8 cellular contexts compared by ENCODE assay signal in the genomic region with DNA sequence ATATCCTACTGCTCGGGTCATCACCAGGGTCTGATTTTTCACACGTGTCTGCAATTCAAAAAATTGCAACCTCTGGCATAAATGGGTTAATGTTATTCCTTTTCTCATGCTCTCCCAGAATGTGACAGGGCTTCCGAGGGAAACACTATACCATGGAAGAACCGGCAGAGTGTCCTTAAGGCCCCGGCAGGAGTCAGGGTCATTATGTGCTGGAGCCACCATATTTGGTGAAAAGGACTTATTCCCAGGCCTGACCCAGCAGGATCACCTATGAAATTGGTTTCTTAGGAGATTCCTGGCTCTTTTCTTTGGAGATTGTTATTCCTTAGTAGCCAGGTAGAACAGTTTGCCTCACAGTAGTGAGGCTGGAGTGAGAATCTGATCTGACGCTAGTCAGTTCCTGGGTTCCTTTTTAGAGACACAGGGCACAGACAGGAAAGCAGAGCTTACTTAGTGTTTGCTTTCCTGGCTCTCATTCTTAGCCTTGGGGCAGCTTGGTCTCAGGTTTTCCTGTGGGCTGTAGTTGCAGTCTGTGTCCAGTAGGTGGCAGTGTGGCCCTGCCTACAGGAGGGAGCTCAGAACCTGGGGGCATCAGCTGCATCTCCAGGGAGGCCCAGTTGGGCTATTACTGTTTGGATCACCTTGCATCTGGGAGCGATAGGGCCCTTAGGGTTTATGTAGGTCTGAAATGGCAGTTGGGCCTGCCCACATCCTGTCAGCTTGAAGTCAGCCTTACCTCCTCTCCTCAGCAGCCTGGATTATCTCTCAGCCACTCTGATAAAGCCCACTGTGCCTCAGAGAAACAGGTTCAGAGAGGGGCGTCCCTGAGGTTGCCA. TPM values are rescaled to one million over a fixed set of nuclear protein-coding genes. Genes with fewer than 3 reads are reported as not detected.
DNase-seq lines count a peak whose midpoint lies in the region; ATAC-seq and TF ChIP-seq lines count a peak whose summit lies in the region.

No MANE protein-coding gene starts in this region.

- H3K9me3 ChIP-seq in adipocyte (ENCODE audit: control insufficient read depth, low read length) (no peaks in the 10 kb centered on the region), heart left ventricle (no peaks in the 10 kb centered on the region)

- H3K9ac ChIP-seq in adipocyte (ENCODE audit: low read length): no peak overlapping the region

- no peaks in the 10 kb centered on the region for H3K27me3 ChIP-seq in GM06990 (replicated peaks; ENCODE audit: control insufficient read depth, insufficient read depth, low read length)
- no peaks in the 10 kb centered on the region for H3K27me3 ChIP-seq in adipocyte (replicated peaks; ENCODE audit: control insufficient read depth, insufficient read depth, low read length)
- no peaks in the 10 kb centered on the region for H3K27me3 ChIP-seq in heart left ventricle

- H3K27ac ChIP-seq in heart left ventricle: no peak overlapping the region

- WGBS in heart left ventricle, 4 donors: 40 to 47% (median 45%) methylated on average over 7 to 8 of the region's 8 CpGs

- no peak overlapping the region for H3K4me3 ChIP-seq in GM06990 (replicated peaks; ENCODE audit: low read depth, low read length)
- H3K4me3 ChIP-seq in adipocyte (ENCODE audit: low read length): no peak overlapping the region
- H3K4me3 ChIP-seq in heart left ventricle: no peak overlapping the region

- H3K4me1 ChIP-seq in adipocyte (ENCODE audit: control insufficient read depth, insufficient read depth, low read length): peaks cover 14% of the 10 kb centered on the region
- H3K4me1 ChIP-seq in heart left ventricle: peaks cover 0 to 32% (median 19%) of the 10 kb centered on the region in 12 donors

- DNase-seq in GM06990 (ENCODE audit: extremely low read depth, insufficient read length): no peak
- peak; percentile 91 for DNase-seq in NAMALWA (ENCODE audit: low spot score)
- peak; percentile 79 for DNase-seq in SW480 (ENCODE audit: low spot score)
- DNase-seq in adipocyte (ENCODE audit: low read depth): peak; percentile 87
- DNase-seq in heart left ventricle: peak; percentile 54 to 73 (median 62)
- DNase-seq in sciatic nerve (ENCODE audit: low spot score): peak; percentile 76

- peaks cover 32% of the 10 kb centered on the region for H3K36me3 ChIP-seq in GM06990 (ENCODE audit: control insufficient read depth, insufficient read depth, low read length)
- H3K36me3 ChIP-seq in adipocyte (ENCODE audit: control insufficient read depth, insufficient read depth, low read length, severe bottlenecking): peaks cover 88% of the 10 kb centered on the region
- peaks cover 0 to 99% (median 92%) of the 10 kb centered on the region in 9 donors for H3K36me3 ChIP-seq in heart left ventricle

- no peak for TF ChIP-seq POLR2A in heart left ventricle (IDR thresholded peaks at IDR 0.05)

- intact Hi-C loops in heart left ventricle (cut with DNase I) (loop anchor here (1.0 to 5.0 kb wide), 9 partner anchors 17 to 111 kb away; a partner anchor contains a TSS), sciatic nerve (cut with DNase I) (no loop called here)

- TF ChIP-seq CTCF in GM06990 (IDR thresholded peaks at IDR 0.05; ENCODE audit: insufficient read depth, low read length, poor library complexity, severe bottlenecking) (peak; percentile 99), heart left ventricle (IDR thresholded peaks at IDR 0.05) (peak; percentile 97 to 100 (median 99))

- peak; percentile 37 to 66 (median 57) for ATAC-seq in heart left ventricle
- peak; percentile 77 for ATAC-seq in sciatic nerve
- ATAC-seq in GM21381 (IDR thresholded peaks at IDR 0.05; ENCODE audit: unreplicated experiment): no peak
- ATAC-seq in GM21529 (IDR thresholded peaks at IDR 0.05; ENCODE audit: unreplicated experiment): no peak

RNA-seq across cellular contexts. Expression of a gene that starts 12.4 kb away (rescaled TPM):
- total RNA-seq in heart left ventricle (100 to 1,000 TPM in 4 of 9 donors, 10 to 100 TPM in 5; 61.6 to 115 (median 92.2) TPM), sciatic nerve (299 TPM)
- polyA plus RNA-seq in heart left ventricle: 100 to 1,000 TPM in 1 of 2 donors, 10 to 100 TPM in 1; 96.6 to 163 TPM

RNA-seq across cellular contexts. Expression of a gene that starts 16.5 kb away (rescaled TPM):
- total RNA-seq in heart left ventricle: 10 to 100 TPM; 13.4 to 55.8 (median 22.6) TPM
- 10 to 100 TPM; 12.6 to 40.5 TPM for polyA plus RNA-seq in heart left ventricle
- total RNA-seq in sciatic nerve: 9.8 TPM

RNA-seq across cellular contexts. Expression of a gene that starts 21.3 kb away (rescaled TPM):
- total RNA-seq in heart left ventricle (1 to 10 TPM in 6 of 9 donors, under 1 TPM in 3; 0.69 to 3.1 (median 1.3) TPM), sciatic nerve (0.67 TPM)
- polyA plus RNA-seq in heart left ventricle: 1 to 10 TPM; 1.4 to 3.8 TPM

RNA-seq across cellular contexts. Expression of a gene that starts 21.7 kb away (rescaled TPM):
- total RNA-seq in heart left ventricle: 1 to 10 TPM; 2.7 to 7.7 (median 5.1) TPM
- polyA plus RNA-seq in heart left ventricle: 10 to 100 TPM in 1 of 2 donors, 1 to 10 TPM in 1; 7.4 to 12.8 TPM
- total RNA-seq in sciatic nerve: 6.3 TPM

RNA-seq across cellular contexts. Expression of a gene that starts 25.2 kb away (rescaled TPM):
- 1 to 10 TPM in 2 of 9 donors, under 1 TPM in 7; 0.12 to 1.6 (median 0.36) TPM for total RNA-seq in heart left ventricle
- 1 to 10 TPM in 1 of 2 donors, under 1 TPM in 1; 0.07 to 2.2 TPM for polyA plus RNA-seq in heart left ventricle
- not detected for total RNA-seq in sciatic nerve

Comparison
In these comparisons a context has a peak if more than half of its experiments do, and no peak if none do; other contexts are left out.
1. ATAC-seq: peak in heart left ventricle (4 of 4) and sciatic nerve (single experiment); none in GM21381 (single experiment) and GM21529 (single experiment).